8 cellular contexts compared by ENCODE assay signal in the genomic region with DNA sequence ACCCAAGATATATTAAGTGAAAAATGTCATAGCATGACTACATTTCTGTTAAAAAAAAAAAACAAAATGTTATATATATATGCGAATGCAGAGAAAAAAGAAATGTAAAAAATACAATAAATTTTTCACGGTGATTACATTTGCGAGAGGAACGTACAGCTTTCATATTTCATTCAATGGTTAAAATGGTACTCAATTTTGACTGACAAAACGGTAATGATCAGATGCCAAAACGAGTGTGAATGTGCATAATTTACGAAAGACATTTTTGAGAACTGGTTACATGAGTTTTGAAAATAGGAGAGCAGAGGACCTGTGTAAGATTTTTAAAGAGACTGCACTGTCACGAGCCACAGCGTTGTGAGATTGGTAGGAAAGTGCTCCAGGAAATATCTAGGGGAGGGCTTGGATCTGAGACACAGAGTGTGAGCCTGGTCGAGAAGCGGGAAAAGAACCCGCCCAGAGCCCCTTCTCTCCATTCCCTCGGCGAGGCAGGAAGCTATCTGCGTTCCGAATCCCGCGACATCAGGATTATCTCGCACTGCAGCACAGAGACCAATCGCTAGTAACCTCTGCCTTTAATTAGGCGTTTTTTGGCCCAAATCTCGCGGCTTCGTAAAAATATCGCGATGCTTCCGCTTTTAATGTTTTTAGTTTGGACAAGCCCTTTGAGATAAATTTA. TPM values are rescaled to one million over a fixed set of nuclear protein-coding genes. Genes with fewer than 3 reads are reported as not detected.
A peak's percentile ranks its signal among the peaks of the same experiment; 100 is the strongest.
DNase-seq lines count a peak whose midpoint lies in the region; ATAC-seq and TF ChIP-seq lines count a peak whose summit lies in the region.

No MANE protein-coding gene starts in this region.

- TF ChIP-seq POLR2A in vagina (IDR thresholded peaks at IDR 0.05) = peak in 1 of 2 donors; percentile 69

- H3K27me3 Mint-ChIP-seq in T-helper 2 cell treated with Interferon-gamma antibody and Interleukin-4, amounts not matched to agents 5 μg/mL and 100 μg/mL, for 36 hours (ENCODE audit: low read depth) = peaks cover 4% of the 10 kb centered on the region

- DNase-seq in NCI-H187 treated with DMSO at 0.1 percent for 48 hours (lab: John Stamatoyannopoulos, UW) = peak; percentile 71
- DNase-seq in T-helper 2 cell treated with Interferon-gamma antibody and Interleukin-4, amounts not matched to agents 5 μg/mL and 100 μg/mL, for 36 hours (ENCODE audit: low spot score) = peak; percentile 87
- DNase-seq in astrocyte of the cerebellum (ENCODE audit: low read depth) = peak; percentile 94
- DNase-seq in hepatic stellate cell (ENCODE audit: low spot score) = peak; percentile 92
- DNase-seq in putamen (ENCODE audit: low spot score) = peak; percentile 92
- peak in 1 of 2 donors; percentile 97 for DNase-seq in vagina (ENCODE audit: extremely low spot score in 2 of 2)

- intact Hi-C loops in vagina (cut with DNase I) = no loop called here

- H3K27ac Mint-ChIP-seq in T-helper 2 cell treated with Interferon-gamma antibody and Interleukin-4, amounts not matched to agents 5 μg/mL and 100 μg/mL, for 36 hours = peak overlapping the region; percentile 100

- TF ChIP-seq CTCF in astrocyte of the cerebellum (IDR thresholded peaks at IDR 0.05; ENCODE audit: low read depth, low read length, missing control alignments) (no peak), vagina (IDR thresholded peaks at IDR 0.05) (no peak)

- H3K4me1 ChIP-seq in vagina = no peaks in the 10 kb centered on the region

- H3K4me3 Mint-ChIP-seq in T-helper 2 cell treated with Interferon-gamma antibody and Interleukin-4, amounts not matched to agents 5 μg/mL and 100 μg/mL, for 36 hours = peak overlapping the region; percentile 93

- H3K4me3 ChIP-seq in astrocyte of the cerebellum (ENCODE audit: low read depth, low read length) (peak overlapping the region; percentile 74), vagina (peak overlapping the region; percentile 69 to 86)

- H3K36me3 Mint-ChIP-seq in T-helper 2 cell treated with Interferon-gamma antibody and Interleukin-4, amounts not matched to agents 5 μg/mL and 100 μg/mL, for 36 hours (ENCODE audit: low read depth) = peaks cover 3% of the 10 kb centered on the region

- H3K27ac ChIP-seq in vagina = peak overlapping the region; percentile 98

- no peaks in the 10 kb centered on the region for H3K36me3 ChIP-seq in vagina

- ATAC-seq in GM18502 (IDR thresholded peaks at IDR 0.05; ENCODE audit: poor library complexity, unreplicated experiment) = peak; percentile 66
- peak; percentile 69 for ATAC-seq in HG02943 (IDR thresholded peaks at IDR 0.05; ENCODE audit: low read depth, unreplicated experiment)

- no peaks in the 10 kb centered on the region for H3K9me3 ChIP-seq in vagina

- H3K27me3 ChIP-seq in vagina = no peaks in the 10 kb centered on the region

- H3K4me1 Mint-ChIP-seq in T-helper 2 cell treated with Interferon-gamma antibody and Interleukin-4, amounts not matched to agents 5 μg/mL and 100 μg/mL, for 36 hours (ENCODE audit: low read depth) = peaks cover 9% of the 10 kb centered on the region

- in situ Hi-C loops in astrocyte of the cerebellum (cut with HindIII; ENCODE audit: low sequenced_read_pairs) = loop anchor here (10.0 kb wide), 1 partner anchor 110 kb away; a partner anchor contains a TSS

- no peaks in the 10 kb centered on the region for H3K9me3 Mint-ChIP-seq in T-helper 2 cell treated with Interferon-gamma antibody and Interleukin-4, amounts not matched to agents 5 μg/mL and 100 μg/mL, for 36 hours

RNA-seq across cellular contexts. Expression of a gene that starts 28.5 kb away (rescaled TPM):
- 58.4 TPM for total RNA-seq in vagina
